Comparison of ENCODE assay signal across 9 cellular contexts in the genomic region with DNA sequence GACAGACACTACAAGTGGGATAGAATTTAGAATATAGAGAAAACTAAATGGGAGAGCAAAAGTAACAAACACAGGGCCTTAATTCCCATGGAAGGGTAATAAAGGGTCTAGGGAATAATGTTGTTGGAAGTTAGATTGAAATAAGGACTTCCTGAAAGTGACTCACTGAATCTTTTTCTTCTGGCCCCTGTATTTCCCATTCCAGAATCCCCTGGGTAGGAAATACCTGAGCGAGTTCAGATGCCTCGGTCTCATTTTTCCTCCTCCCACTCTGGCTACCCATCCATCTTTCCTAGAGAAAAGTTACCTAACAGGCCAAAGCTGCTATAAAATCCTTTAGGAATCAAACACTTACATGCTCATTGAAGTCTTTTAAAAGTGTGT. TPM values are rescaled to one million over a fixed set of nuclear protein-coding genes. Genes with fewer than 3 reads are reported as not detected.
A peak's percentile ranks its signal among the peaks of the same experiment; 100 is the strongest.
DNase-seq lines count a peak whose midpoint lies in the region; ATAC-seq and TF ChIP-seq lines count a peak whose summit lies in the region.
"Had no signal": no experiment of that assay in that cellular context is flagged by ENCODE, and none has a peak within 500 bp of the region (broad histone marks: within the 10 kb centered on the region; RNA-seq: fewer than 3 reads in every experiment).

No MANE protein-coding gene starts in this region.

- H3K4me1 Mint-ChIP-seq in CD4-positive, alpha-beta memory T cell = peaks cover 42 to 74% (median 52%) of the 10 kb centered on the region in 4 donors
- H3K4me1 Mint-ChIP-seq in effector memory CD8-positive, alpha-beta T cell (ENCODE audit: low read depth in 2 of 2) = peaks cover 54 to 55% of the 10 kb centered on the region in 2 donors
- peaks cover 51% of the 10 kb centered on the region for H3K4me1 Mint-ChIP-seq in osteocyte (ENCODE audit: unreplicated experiment)

- peaks cover 0 to 2% of the 10 kb centered on the region in 2 donors for H3K27me3 Mint-ChIP-seq in CD4-positive, alpha-beta memory T cell
- H3K27me3 Mint-ChIP-seq in effector memory CD8-positive, alpha-beta T cell = no peaks in the 10 kb centered on the region
- H3K27me3 Mint-ChIP-seq in osteocyte (ENCODE audit: unreplicated experiment) = no peaks in the 10 kb centered on the region

- no peaks in the 10 kb centered on the region for H3K9me2 ChIP-seq in PC-9 (ENCODE audit: insufficient read depth)

- peaks cover 0 to 20% of the 10 kb centered on the region in 2 donors for H3K36me3 Mint-ChIP-seq in CD4-positive, alpha-beta memory T cell
- peaks cover 52% of the 10 kb centered on the region for H3K36me3 Mint-ChIP-seq in effector memory CD8-positive, alpha-beta T cell (ENCODE audit: insufficient read depth)
- no peaks in the 10 kb centered on the region for H3K36me3 Mint-ChIP-seq in osteocyte (ENCODE audit: unreplicated experiment)

- no peaks in the 10 kb centered on the region for H3K27me3 ChIP-seq in CD4-positive, alpha-beta memory T cell (ENCODE audit: insufficient read depth, low read length)
- no peaks in the 10 kb centered on the region for H3K27me3 ChIP-seq in PC-9 (ENCODE audit: insufficient read depth, low read depth)

- H3K79me2 ChIP-seq in PC-9 (ENCODE audit: low read depth) = peaks cover 21% of the 10 kb centered on the region

- no peak for TF ChIP-seq CTCF in PC-9 (conservative IDR thresholded peaks at IDR 0.05)
- TF ChIP-seq CTCF in osteocyte (IDR thresholded peaks at IDR 0.05) = no peak

- peak overlapping the region; percentile 95 to 100 (median 99) for H3K27ac Mint-ChIP-seq in CD4-positive, alpha-beta memory T cell
- H3K27ac Mint-ChIP-seq in effector memory CD8-positive, alpha-beta T cell = peak overlapping the region; percentile 99 to 100
- peak overlapping the region; percentile 99 for H3K27ac Mint-ChIP-seq in osteocyte (ENCODE audit: unreplicated experiment)

- no peaks in the 10 kb centered on the region for H3K36me3 ChIP-seq in CD4-positive, alpha-beta memory T cell (ENCODE audit: insufficient read depth, low read length)
- H3K36me3 ChIP-seq in PC-9 (ENCODE audit: low read depth) = no peaks in the 10 kb centered on the region

- H3K4me3 ChIP-seq in CD4-positive, alpha-beta memory T cell (ENCODE audit: low read length in 2 of 2) = peak overlapping the region in 1 of 2 donors; percentile 9
- H3K4me3 ChIP-seq in PC-9 = peak overlapping the region; percentile 27; the same call in 1 of the 2 replicates

- intact Hi-C loops in CD4-positive, alpha-beta memory T cell (cut with micrococcal nuclease) = loop anchor here (10.0 kb wide), 1 partner anchor 409 kb away; no protein-coding TSS in a partner anchor
- intact Hi-C loops in PC-9 (cut with micrococcal nuclease; ENCODE audit: unreplicated experiment) = loop anchor here (5.0 to 10.0 kb wide), 4 partner anchors 69 to 589 kb away; a partner anchor contains a TSS

- DNase-seq in CD4-positive, alpha-beta memory T cell = no peak
- DNase-seq in PC-9 (peak in 1 of 2 experiments; percentile 39), osteocyte (ENCODE audit: extremely low spot score, unreplicated experiment) (no peak), cortex of kidney (lab: John Stamatoyannopoulos, UW) (no peak), NCI-H187 (lab: John Stamatoyannopoulos, UW) (no peak)
- no peak for DNase-seq in effector memory CD8-positive, alpha-beta T cell
- no peak for DNase-seq in activated effector memory CD4-positive, alpha-beta T cell treated with Interleukin-2 at 50 U/mL for 16 hours
- DNase-seq: stimulated activated CD4-positive, alpha-beta T cell treated with anti-CD3 and anti-CD28 coated beads, Interleukin-2, amount 100 ng/mL, for 48 hours had no signal

- H3K27ac ChIP-seq in CD4-positive, alpha-beta memory T cell (ENCODE audit: low read depth, low read length) = peak overlapping the region; percentile 94
- peak overlapping the region; percentile 97 for H3K27ac ChIP-seq in PC-9

- H3K4me2 ChIP-seq in PC-9 = peak overlapping the region; percentile 98

- peaks cover 70% of the 10 kb centered on the region for H3K4me1 ChIP-seq in CD4-positive, alpha-beta memory T cell (ENCODE audit: insufficient read depth, low read length)
- H3K4me1 ChIP-seq in PC-9 (replicated peaks; ENCODE audit: insufficient read depth) = peaks cover 49% of the 10 kb centered on the region

- CTCF ChIA-PET in CD4-positive, alpha-beta memory T cell (lab: Charles Lee; ENCODE audit: partially characterized antibody) = interaction anchor here (0.8 to 11.5 kb wide), 2 partner anchors 18 to 88 kb away, joined by 3 to 257 read pairs; a partner anchor contains a TSS
- CTCF ChIA-PET in PC-9 (lab: Charles Lee) = interaction anchor here (0.6 to 1.0 kb wide), 3 partner anchors 46 to 118 kb away, joined by 3 to 6 read pairs (median 5); no protein-coding TSS in a partner anchor

- peaks cover 13% of the 10 kb centered on the region for H4K20me1 ChIP-seq in PC-9 (ENCODE audit: insufficient read depth)

- POLR2A ChIA-PET in CD4-positive, alpha-beta memory T cell (lab: Charles Lee; ENCODE audit: partially characterized antibody) = interaction anchor here (1.0 to 14.1 kb wide), 8 partner anchors 17 to 263 kb away, joined by 3 to 376 read pairs (median 12); a partner anchor contains a TSS
- POLR2A ChIA-PET in PC-9 (lab: Charles Lee; ENCODE audit: unreplicated experiment) = interaction anchor here (0.6 to 1.2 kb wide), 5 partner anchors 13 to 856 kb away, joined by 3 to 12 read pairs (median 4); a partner anchor contains a TSS

- peak overlapping the region in 7 of 8 donors; percentile 36 to 95 (median 81) for H3K4me3 Mint-ChIP-seq in CD4-positive, alpha-beta memory T cell
- H3K4me3 Mint-ChIP-seq in effector memory CD8-positive, alpha-beta T cell = peak overlapping the region; percentile 82 to 83
- peak overlapping the region; percentile 48 for H3K4me3 Mint-ChIP-seq in osteocyte (ENCODE audit: unreplicated experiment)

- no peak for ATAC-seq in effector memory CD8-positive, alpha-beta T cell (replicated peaks)
- no peak for ATAC-seq in HG03196 (IDR thresholded peaks at IDR 0.05; ENCODE audit: unreplicated experiment)

- peaks cover 0 to 3% (median 0%) of the 10 kb centered on the region in 8 donors for H3K9me3 Mint-ChIP-seq in CD4-positive, alpha-beta memory T cell
- no peaks in the 10 kb centered on the region for H3K9me3 Mint-ChIP-seq in effector memory CD8-positive, alpha-beta T cell
- no peaks in the 10 kb centered on the region for H3K9me3 Mint-ChIP-seq in osteocyte (ENCODE audit: unreplicated experiment)

- no peak overlapping the region for H2AFZ ChIP-seq in PC-9

- no peaks in the 10 kb centered on the region for H3K9me3 ChIP-seq in CD4-positive, alpha-beta memory T cell (ENCODE audit: control insufficient read depth in 1 of 2, low read length in 2 of 2)
- H3K9me3 ChIP-seq in PC-9 (ENCODE audit: insufficient read depth, low read depth) = no peaks in the 10 kb centered on the region

- peaks cover 32% of the 10 kb centered on the region; the same call in 1 of the 2 replicates for H3F3A ChIP-seq in PC-9 (ENCODE audit: insufficient read depth, low read depth)

- TSS peak; percentile 27 for BruUV-seq in PC-9 (replicated peaks; lab: Mats Ljungman, UMichigan)

RNA-seq across cellular contexts. Expression of a gene that starts 3.1 kb away (rescaled TPM):
- 10 to 100 TPM; 65.0 to 69.6 TPM for total RNA-seq in CD4-positive, alpha-beta memory T cell
- polyA plus RNA-seq in CD4-positive, alpha-beta memory T cell = 10 to 100 TPM in 1 of 2 donors, 1 to 10 TPM in 1; 4.2 to 13.8 TPM
- total RNA-seq in PC-9 (2021) (25.5 and 33.5 TPM in 2 replicates), osteocyte (33.8 and 45.8 TPM in 2 replicates)
